In genomic region chr15:62306851-62307504, GRCh38 we compare ENCODE assay signal across 8 cellular contexts.
DNase-seq lines count a peak whose midpoint lies in the region; ATAC-seq, FAIRE-seq and TF ChIP-seq lines count a peak whose summit lies in the region.

No MANE protein-coding gene starts in this region.

- POLR2A ChIA-PET in HepG2 (lab: Yijun Ruan, JAX): no interaction called here

- peak; percentile 69 for TF ChIP-seq RAD21 in HepG2 (CRISPR knock-in tag; IDR thresholded peaks at IDR 0.05)

- no peaks in the 10 kb centered on the region for H3K79me2 ChIP-seq in HepG2 (ENCODE audit: insufficient read depth, low read length)

- BruUV-seq in HepG2 (replicated peaks; lab: Mats Ljungman, UMichigan): no TSS peak

- FAIRE-seq in HepG2 (lab: Jason Lieb, UNC): peak; percentile 72

- H3K36me3 ChIP-seq in HepG2 (replicated peaks in 1 of 2; ENCODE audit: control insufficient read depth in 1 of 2, insufficient read depth in 2 of 2, low read length in 2 of 2) (no peaks in the 10 kb centered on the region), uterus (no peaks in the 10 kb centered on the region)

- 9% methylated on average over 9 of the region's 9 CpGs for WGBS in HepG2 (ENCODE audit: low lambda C conversion rate)

- H2AFZ ChIP-seq in HepG2 (ENCODE audit: low read length): no peak overlapping the region

- no peaks in the 10 kb centered on the region for H4K20me1 ChIP-seq in HepG2 (ENCODE audit: insufficient read depth, low read length)

- TF ChIP-seq POLR2A in HepG2 (IDR thresholded peaks at IDR 0.05; ENCODE audit: insufficient read depth in 1 of 2, low read depth in 2 of 2, low read length in 2 of 2) (no peak), uterus (IDR thresholded peaks at IDR 0.05) (no peak)

- CTCF ChIA-PET in HepG2 (lab: Yijun Ruan, JAX; ENCODE audit: low intra/inter-chr PET ratio, low total read pairs): interaction anchor here (1.2 to 1.8 kb wide), 3 partner anchors 66 to 342 kb away, joined by 4 read pairs; no protein-coding TSS in a partner anchor

- DNase-seq in NCI-H1436 (lab: John Stamatoyannopoulos, UW) (peak; percentile 25), NCI-H1436 treated with DMSO at 0.1 percent for 48 hours (lab: John Stamatoyannopoulos, UW) (no peak), LHCN-M2 (ENCODE audit: low read depth) (peak; percentile 65), OCI-M1 (lab: John Stamatoyannopoulos, UW) (peak; percentile 85), coronary artery (ENCODE audit: low spot score) (no peak), HepG2 (ENCODE audit: low spot score) (peak; percentile 73), uterus (peak; percentile 37 to 46)

- H3K4me3 ChIP-seq in coronary artery (no peak overlapping the region), HepG2 (replicated peaks in 1 of 3; ENCODE audit: insufficient read depth in 1 of 3, low read depth in 2 of 3, low read length in 3 of 3) (no peak overlapping the region), uterus (no peak overlapping the region)

- TF ChIP-seq CTCF in coronary artery (IDR thresholded peaks at IDR 0.05) (peak; percentile 32), HepG2 (CRISPR knock-in tag; IDR thresholded peaks at IDR 0.05) (peak; percentile 79), uterus (IDR thresholded peaks at IDR 0.05) (peak; percentile 58 to 71 (median 60))

- H3K27ac ChIP-seq in coronary artery (no peak overlapping the region), HepG2 (ENCODE audit: extremely low read length, insufficient read depth, low read length) (no peak overlapping the region), uterus (no peak overlapping the region)

- ATAC-seq in HepG2: peak; percentile 96
- no peak for ATAC-seq in GM19035 (IDR thresholded peaks at IDR 0.05; ENCODE audit: unreplicated experiment)

- no peak overlapping the region for H3K4me2 ChIP-seq in HepG2 (ENCODE audit: low read depth, low read length)

- no peak overlapping the region for H3K9ac ChIP-seq in HepG2 (ENCODE audit: insufficient read depth, low read depth, low read length)

- intact Hi-C loops in HepG2 (cut with micrococcal nuclease; ENCODE audit: unreplicated experiment) (loop anchor here (1.0 to 5.0 kb wide), 2 partner anchors 66 to 235 kb away; no protein-coding TSS in a partner anchor), uterus (cut with DNase I; ENCODE audit: low total_unique reads) (no loop called here)

- in situ Hi-C loops in HepG2 (cut with HindIII; ENCODE audit: extremely low pct_ligation_motif_present, low pct_unique_long_range_greater_than_20kb): loop anchor here (25.0 kb wide), 1 partner anchor 445 kb away; no protein-coding TSS in a partner anchor

- TF ChIP-seq EP300 in HepG2 (IDR thresholded peaks at IDR 0.05; ENCODE audit: low read depth in 2 of 2, low read length in 2 of 2): no peak
- TF ChIP-seq EP300 in HepG2 (CRISPR knock-in tag; IDR thresholded peaks at IDR 0.05; ENCODE audit: borderline replicate concordance): no peak

- H3K9me3 ChIP-seq in HepG2 (ENCODE audit: low read length) (no peaks in the 10 kb centered on the region), uterus (no peaks in the 10 kb centered on the region)

- H3K4me1 ChIP-seq in HepG2 (ENCODE audit: insufficient read depth, low read length) (no peaks in the 10 kb centered on the region), uterus (no peaks in the 10 kb centered on the region)

- H3K27me3 ChIP-seq in HepG2 (ENCODE audit: control insufficient read depth in 1 of 2, insufficient read depth in 2 of 2, low read length in 2 of 2) (peaks cover 1 to 15% of the 10 kb centered on the region in 2 experiments; a peak in 3 of 5 replicates), uterus (no peaks in the 10 kb centered on the region)

TF ChIP-seq in HepG2, 621 proteins besides CTCF, POLR2A, EP300 and RAD21:
- 0 out of 2 replicates have a peak, but pooled peaks have one; percentile 37 for TF ChIP-seq ZNF800 (CRISPR knock-in tag; IDR thresholded peaks at IDR 0.05)
- no peak for TF ChIP-seq RFX5 (IDR thresholded peaks at IDR 0.05; ENCODE audit: low read depth, low read length)
- TF ChIP-seq ZFY (CRISPR knock-in tag; IDR thresholded peaks at IDR 0.05): peak; percentile 27; the same call in 1 of the 2 replicates
- no peak for TF ChIP-seq ATF7-NPFF (CRISPR knock-in tag; IDR thresholded peaks at IDR 0.05; ENCODE audit: low read depth)
- peak; percentile 20 for TF ChIP-seq XRCC5 (optimal IDR thresholded peaks at IDR 0.05; ENCODE audit: low read length)
- TF ChIP-seq RNF2 (conservative IDR thresholded peaks at IDR 0.05; ENCODE audit: low read depth): peak; percentile 86
- peak; percentile 64 for TF ChIP-seq SMC3 (IDR thresholded peaks at IDR 0.05; ENCODE audit: low read length)
- 0 out of 2 replicates have a peak, but pooled peaks have one; percentile 25 for TF ChIP-seq ISL2 (CRISPR knock-in tag; IDR thresholded peaks at IDR 0.05)
- no peak for TF ChIP-seq CREB1 (IDR thresholded peaks at IDR 0.05)
- peak; percentile 19; the same call in 1 of the 2 replicates for TF ChIP-seq CREB1 (CRISPR knock-in tag; IDR thresholded peaks at IDR 0.05)
- no peak for TF ChIP-seq ZNF20 (CRISPR knock-in tag; IDR thresholded peaks at IDR 0.05)
- peak; percentile 82 for TF ChIP-seq STAG1 (CRISPR knock-in tag; IDR thresholded peaks at IDR 0.05)

Comparison
In these comparisons a context has a peak if more than half of its experiments do, and no peak if none do; other contexts are left out.
1. DNase-seq: peak in NCI-H1436 (single experiment), LHCN-M2 (single experiment), OCI-M1 (single experiment), HepG2 (single experiment) and uterus (2 of 2); none in NCI-H1436 treated with DMSO at 0.1 percent for 48 hours (single experiment) and coronary artery (single experiment).
2. Peak in every context shown above with its lines, with median percentiles within 50 percentile points of each other: CTCF ChIP-seq.